19 cellular contexts compared by ENCODE assay signal in the genomic region with DNA sequence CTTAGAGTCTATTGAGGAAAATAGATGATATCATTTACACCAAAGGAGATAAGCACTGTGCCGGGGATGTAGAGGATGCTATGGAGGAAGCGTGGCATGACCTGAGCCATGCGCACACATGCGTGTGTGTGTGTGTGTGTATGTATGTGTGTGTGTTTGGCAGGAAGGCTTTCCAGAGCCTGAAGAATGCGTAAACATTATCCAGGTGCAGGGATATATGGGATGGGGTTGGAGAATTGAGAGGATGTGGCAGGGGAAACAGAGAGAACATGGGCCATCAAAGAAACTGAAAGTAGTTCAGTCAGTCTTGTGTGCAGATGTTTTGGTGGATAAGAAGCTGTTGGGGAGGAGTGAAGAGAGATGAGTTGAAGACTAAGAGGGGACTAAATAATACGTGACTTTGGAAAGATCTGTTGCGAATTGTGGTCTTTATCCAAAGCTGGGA. TPM values are rescaled to one million over a fixed set of nuclear protein-coding genes. Genes with fewer than 3 reads are reported as not detected.
DNase-seq lines count a peak whose midpoint lies in the region; TF ChIP-seq lines count a peak whose summit lies in the region.
"Had no signal": no experiment of that assay in that cellular context is flagged by ENCODE, and none has a peak within 500 bp of the region (broad histone marks: within the 10 kb centered on the region; RNA-seq: fewer than 3 reads in every experiment).

No MANE protein-coding gene starts in this region.

- peaks cover 2% of the 10 kb centered on the region for H3K79me2 ChIP-seq in hepatocyte

- H3K4me3 ChIP-seq in Peyer's patch (peak overlapping the region in 1 of 4 donors; percentile 17), hepatocyte (no peak overlapping the region)
- H3K4me3 ChIP-seq in effector memory CD4-positive, alpha-beta T cell (ENCODE audit: insufficient read depth, low read depth, low read length, poor library complexity, severe bottlenecking), result peak overlapping the region; percentile 39
- H3K4me3 ChIP-seq: ovary, SJSA1 had no signal

- H3K27me3 ChIP-seq in Peyer's patch, result no peaks in the 10 kb centered on the region
- H3K27me3 ChIP-seq in effector memory CD4-positive, alpha-beta T cell (replicated peaks; ENCODE audit: control insufficient read depth, insufficient read depth, low read length, poor library complexity, severe bottlenecking), result no peaks in the 10 kb centered on the region
- H3K27me3 ChIP-seq in hepatocyte, result no peaks in the 10 kb centered on the region
- H3K27me3 ChIP-seq: ovary, SJSA1 had no signal

- H3K4me1 ChIP-seq in Peyer's patch, result peaks cover 0 to 9% (median 0%) of the 10 kb centered on the region in 4 donors
- H3K4me1 ChIP-seq in effector memory CD4-positive, alpha-beta T cell (ENCODE audit: control insufficient read depth, insufficient read depth, low read length, poor library complexity, severe bottlenecking), result peaks cover 43% of the 10 kb centered on the region
- peaks cover 9% of the 10 kb centered on the region for H3K4me1 ChIP-seq in hepatocyte (ENCODE audit: insufficient read depth)

- H2AFZ ChIP-seq in hepatocyte, result no peak overlapping the region

- no peaks in the 10 kb centered on the region for H4K20me1 ChIP-seq in hepatocyte (ENCODE audit: insufficient read depth, poor library complexity, severe bottlenecking)

- no peaks in the 10 kb centered on the region for H3K36me3 ChIP-seq in Peyer's patch
- H3K36me3 ChIP-seq in effector memory CD4-positive, alpha-beta T cell (ENCODE audit: control insufficient read depth, insufficient read depth, low read length), result no peaks in the 10 kb centered on the region
- no peaks in the 10 kb centered on the region for H3K36me3 ChIP-seq in hepatocyte (replicated peaks; ENCODE audit: insufficient read depth, low read depth)
- H3K36me3 ChIP-seq: ovary, SJSA1 had no signal

- H3K9me2 ChIP-seq in hepatocyte (replicated peaks; ENCODE audit: insufficient read depth), result no peaks in the 10 kb centered on the region

- TF ChIP-seq CTCF in Peyer's patch (IDR thresholded peaks at IDR 0.05), result no peak
- no peak for TF ChIP-seq CTCF in hepatocyte (IDR thresholded peaks at IDR 0.05; ENCODE audit: poor library complexity)

- TF ChIP-seq POLR2A in Peyer's patch (IDR thresholded peaks at IDR 0.05), result no peak

- H3K27ac ChIP-seq in Peyer's patch (peak overlapping the region in 3 of 4 donors; percentile 5 to 50 (median 17)), hepatocyte (no peak overlapping the region)
- peak overlapping the region; percentile 59 for H3K27ac ChIP-seq in effector memory CD4-positive, alpha-beta T cell (ENCODE audit: insufficient read depth, low read length, poor library complexity, severe bottlenecking)
- H3K27ac ChIP-seq: epithelial cell of prostate, ovary, SJSA1 had no signal

- H3K9me3 ChIP-seq in Peyer's patch (no peaks in the 10 kb centered on the region), hepatocyte (ENCODE audit: low read depth) (no peaks in the 10 kb centered on the region)
- no peaks in the 10 kb centered on the region for H3K9me3 ChIP-seq in effector memory CD4-positive, alpha-beta T cell (ENCODE audit: control insufficient read depth, low read length)
- H3K9me3 ChIP-seq: ovary, SJSA1 had no signal

- peak; percentile 41 for DNase-seq in stimulated activated CD4-positive, alpha-beta T cell treated with anti-CD3 and anti-CD28 coated beads, Interleukin-15, amount 100 ng/mL, for 24 hours
- DNase-seq in stimulated activated CD4-positive, alpha-beta T cell treated with anti-CD3 and anti-CD28 coated beads, Interleukin-4, amount 100 ng/mL, for 24 hours, result no peak
- DNase-seq in Peyer's patch (no peak), hepatocyte (ENCODE audit: low spot score) (no peak), GDM1 (lab: John Stamatoyannopoulos, UW) (no peak), nucleus accumbens (lab: John Stamatoyannopoulos, UW) (no peak), foreskin melanocyte (no peak)
- DNase-seq in effector memory CD4-positive, alpha-beta T cell, result no peak
- DNase-seq: activated CD8-positive, alpha-beta memory T cell treated with anti-CD3 and anti-CD28 coated beads, Interleukin-2, amount 50 U/mL, for 48 hours; caudate nucleus; DMS79; glutamatergic neuron; midbrain; NCI-H1105; NCI-H446 treated with DMSO at 0.1 percent for 48 hours; ovary; stimulated activated naive B cell treated with anti-CD40 and anti-IgM and Interleukin-4, amounts not matched to agents 10 μg/mL and 1 μg/mL and 100 μg/mL, for 72 hours had no signal

- 93% methylated on average over 7 of the region's 7 CpGs for WGBS in hepatocyte (ENCODE audit: low lambda C conversion rate, missing lambda C conversion rate)

- no peak overlapping the region for H3K4me2 ChIP-seq in hepatocyte

RNA-seq across cellular contexts. Expression of a gene that starts 9.3 kb away (rescaled TPM):
- total RNA-seq in Peyer's patch, result 100 to 1,000 TPM in 1 of 4 donors, 10 to 100 TPM in 3; 46.5 to 108 (median 67.2) TPM
- total RNA-seq in hepatocyte, result 102 and 124 TPM in 2 replicates
- polyA plus RNA-seq in hepatocyte, result 53.3 and 70.9 TPM in 2 replicates
